In the genomic region with DNA sequence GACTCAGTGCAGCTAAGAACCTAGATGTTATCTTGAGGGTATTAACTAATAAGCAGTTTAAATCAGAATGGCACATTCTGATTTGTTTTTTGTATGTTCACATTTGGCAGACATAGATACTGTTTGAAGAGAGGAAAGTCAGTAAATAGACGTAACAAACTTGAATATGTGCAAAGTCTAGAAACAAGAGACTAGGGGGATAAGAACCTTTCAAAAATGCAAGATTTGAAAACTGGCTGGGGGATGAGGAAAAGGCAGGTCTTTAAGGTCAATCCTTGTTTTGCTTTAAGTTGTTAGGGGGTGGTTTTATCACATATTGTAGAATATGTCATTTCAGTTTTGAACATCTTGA, we compare ENCODE assay signal across 1 cellular context.
TF ChIP-seq lines count a peak whose summit lies in the region.

No MANE protein-coding gene starts in this region.

TF ChIP-seq in GM23338, 12 proteins besides CTCF, POLR2A, EP300 and RAD21:
- peak; percentile 78 for TF ChIP-seq EZH2 (IDR thresholded peaks at IDR 0.05; ENCODE audit: low read depth, unreplicated experiment)
- peak; percentile 25 for TF ChIP-seq EZH2phosphoT487 (IDR thresholded peaks at IDR 0.05; ENCODE audit: unreplicated experiment)
